8 cellular contexts compared by ENCODE assay signal in the genomic region with DNA sequence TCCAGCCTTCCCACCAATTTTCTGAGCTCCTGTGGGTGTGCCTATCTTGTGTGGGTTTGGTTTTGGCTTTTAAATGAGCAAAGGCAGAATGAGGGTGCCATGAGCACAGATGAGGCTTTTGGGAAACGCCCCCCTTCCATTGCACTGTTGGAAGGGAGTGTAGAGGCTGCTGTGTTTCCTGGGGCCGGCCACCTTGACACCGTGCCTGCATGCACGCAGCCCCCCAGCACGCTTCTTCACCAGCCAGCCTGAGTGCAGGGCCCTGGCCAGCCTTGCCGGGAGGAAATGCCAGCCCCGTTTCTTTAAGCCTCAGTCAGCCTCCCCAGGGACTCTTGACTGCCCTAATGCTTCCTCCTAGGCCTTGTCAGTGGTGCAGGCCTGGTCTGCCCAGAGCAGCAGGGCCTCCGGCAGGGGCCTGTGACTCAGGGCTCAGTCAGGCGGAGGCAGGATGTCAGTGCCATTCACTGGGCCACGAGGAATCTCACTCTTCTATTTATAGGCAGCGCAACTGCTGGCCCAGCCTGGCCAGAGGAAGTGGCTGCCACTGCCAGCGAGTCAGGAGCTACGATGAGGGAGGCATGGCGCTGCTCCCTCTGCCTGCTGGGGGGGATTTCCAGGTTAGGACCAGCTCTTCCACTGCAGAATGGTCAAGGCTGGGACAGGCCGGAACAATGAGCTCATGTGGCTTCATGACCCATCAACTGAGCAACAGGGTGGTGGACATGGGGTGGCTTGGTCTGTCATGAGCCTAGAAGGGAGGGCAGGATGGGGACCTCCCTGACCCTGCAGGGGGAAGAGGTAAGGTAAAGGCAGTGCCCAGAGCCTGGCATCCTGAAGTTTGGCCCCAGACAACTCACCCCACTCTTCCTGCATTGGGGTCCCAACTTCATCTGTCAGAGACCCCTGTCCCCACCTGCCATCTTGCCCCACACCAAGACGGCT.
DNase-seq lines count a peak whose midpoint lies in the region; ATAC-seq and TF ChIP-seq lines count a peak whose summit lies in the region.

No MANE protein-coding gene starts in this region.

- no peak overlapping the region for H3K27ac ChIP-seq in neural progenitor cell

- H3K4me3 Mint-ChIP-seq in neural progenitor cell = no peak overlapping the region

- H3K79me2 ChIP-seq in neural progenitor cell (ENCODE audit: low read depth) = no peaks in the 10 kb centered on the region

- H3K9ac ChIP-seq in neural progenitor cell = no peak overlapping the region

- DNase-seq in AG10803 (ENCODE audit: low read depth) (peak; percentile 99), SW480 (ENCODE audit: low spot score) (peak; percentile 76), fibroblast of villous mesenchyme (ENCODE audit: low read depth) (peak; percentile 95), neural progenitor cell (ENCODE audit: low spot score) (peak; percentile 11), NCI-H2107 (lab: John Stamatoyannopoulos, UW) (no peak)

- H4K20me1 ChIP-seq in neural progenitor cell (ENCODE audit: low read depth) = no peaks in the 10 kb centered on the region

- ATAC-seq in GM18517 (IDR thresholded peaks at IDR 0.05; ENCODE audit: unreplicated experiment) = peak; percentile 82
- peak; percentile 82 for ATAC-seq in HG03469 (IDR thresholded peaks at IDR 0.05; ENCODE audit: unreplicated experiment)
- ATAC-seq in HG02970 (IDR thresholded peaks at IDR 0.05; ENCODE audit: low FRiP score, unreplicated experiment) = no peak

- no peaks in the 10 kb centered on the region for H3K9me3 Mint-ChIP-seq in neural progenitor cell

- H3K36me3 ChIP-seq in neural progenitor cell = no peaks in the 10 kb centered on the region

- no peaks in the 10 kb centered on the region for H3K27me3 ChIP-seq in neural progenitor cell

- no peaks in the 10 kb centered on the region for H3F3A ChIP-seq in neural progenitor cell (ENCODE audit: low read depth)

- H2AFZ ChIP-seq in neural progenitor cell (replicated peaks) = no peak overlapping the region

- H3K4me1 ChIP-seq in neural progenitor cell = no peaks in the 10 kb centered on the region

- TF ChIP-seq CTCF in AG10803 (conservative IDR thresholded peaks at IDR 0.05; ENCODE audit: low read length) (no peak; the same call in 1 of the 2 replicates), fibroblast of villous mesenchyme (IDR thresholded peaks at IDR 0.05; ENCODE audit: insufficient read depth, low read depth, low read length) (peak; percentile 11), neural progenitor cell (IDR thresholded peaks at IDR 0.05) (no peak)

- peaks cover 31% of the 10 kb centered on the region for H3K4me1 Mint-ChIP-seq in neural progenitor cell

- H3K9me3 ChIP-seq in neural progenitor cell (ENCODE audit: low read depth) = no peaks in the 10 kb centered on the region

- peak overlapping the region; percentile 57 for H3K27ac Mint-ChIP-seq in neural progenitor cell

- H3K4me2 ChIP-seq in neural progenitor cell = no peak overlapping the region

- H3K27me3 Mint-ChIP-seq in neural progenitor cell (ENCODE audit: insufficient read depth, low read depth) = peaks cover 13% of the 10 kb centered on the region

- H3K4me3 ChIP-seq in AG10803 (ENCODE audit: low read length) (no peak overlapping the region), fibroblast of villous mesenchyme (ENCODE audit: low read depth, low read length) (no peak overlapping the region), neural progenitor cell (no peak overlapping the region)

- H3K36me3 Mint-ChIP-seq in neural progenitor cell = no peaks in the 10 kb centered on the region
